29 cellular contexts compared by ENCODE assay signal in the genomic region with DNA sequence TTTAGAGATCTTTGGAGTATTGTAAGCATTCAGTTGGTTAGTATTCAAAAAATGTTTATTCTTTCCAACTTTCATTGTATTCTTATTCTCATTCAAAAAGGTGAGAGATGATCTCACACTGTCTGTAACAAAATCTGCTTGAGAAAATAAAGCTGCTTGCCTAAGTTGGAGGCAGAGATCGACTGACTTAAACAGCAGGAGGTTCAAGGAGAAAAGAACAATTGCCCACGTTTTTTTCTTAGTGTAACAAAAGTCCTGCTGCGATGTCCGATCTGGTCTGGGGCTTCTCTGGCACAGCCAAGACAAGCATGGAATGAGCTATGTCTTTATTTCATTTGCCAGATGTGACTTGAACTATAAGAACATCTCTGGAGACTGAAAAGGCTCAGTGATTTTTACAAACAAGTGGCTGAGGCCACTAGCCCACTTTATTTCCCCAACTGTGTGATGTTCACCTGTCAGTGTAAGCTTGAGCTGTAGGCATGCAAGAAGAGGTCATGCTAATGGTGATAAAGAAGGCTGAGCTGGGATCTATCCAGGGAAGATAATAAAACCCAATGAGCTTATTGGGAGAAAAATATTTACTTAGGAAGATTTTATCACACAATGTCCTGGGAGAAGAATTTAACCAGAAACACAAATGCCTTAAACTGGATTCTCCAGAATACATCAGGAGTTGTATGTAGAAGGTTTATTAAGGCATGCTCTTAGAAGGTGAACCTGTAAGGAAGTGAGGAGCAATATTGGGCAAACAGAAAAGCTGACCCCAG.
"Had no signal": no experiment of that assay in that cellular context is flagged by ENCODE, and none has a peak within 500 bp of the region (broad histone marks: within the 10 kb centered on the region; RNA-seq: fewer than 3 reads in every experiment).

No MANE protein-coding gene starts in this region.

- H3K4me1 ChIP-seq: ascending aorta, heart left ventricle, left lung, right lobe of liver, uterus had no signal

- H3K27ac Mint-ChIP-seq: activated CD4-positive, alpha-beta memory T cell treated with anti-CD3 and anti-CD28 coated beads, Interleukin-2, amount 10 ng/mL, durations not matched to agents 7 days and 5 days; activated CD4-positive, alpha-beta T cell treated with anti-CD3 and anti-CD28 coated beads, Interleukin-2, amount 10 ng/mL, durations not matched to agents 7 days and 5 days; activated naive CD4-positive, alpha-beta T cell treated with anti-CD3 and anti-CD28 coated beads, Interleukin-2, amount 10 ng/mL, durations not matched to agents 7 days and 5 days; activated naive CD8-positive, alpha-beta T cell treated with anti-CD3 and anti-CD28 coated beads, Interleukin-2, amount 10 ng/mL, durations not matched to agents 7 days and 5 days; activated T-cell treated with anti-CD3 and anti-CD28 coated beads, Interleukin-2, amount 50 U/mL, for 24 hours; natural killer cell treated with Interleukin-12 subunit alpha and Interleukin-12 subunit beta and Interleukin-15 and Interleukin-18, amount 100 ng/mL, for 72 hours; stimulated activated memory B cell treated with anti-CD40 and anti-IgM and Interleukin-4, amounts not matched to agents 10 μg/mL and 1 μg/mL and 100 μg/mL, for 72 hours; stimulated activated naive CD8-positive, alpha-beta T cell treated with anti-CD3 and anti-CD28 coated beads, Interleukin-15, amount 100 ng/mL, for 72 hours; T-helper 17 cell; type B pancreatic cell; WTC11 had no signal

- H3K27ac ChIP-seq: ascending aorta, brain microvascular endothelial cell, heart left ventricle, left lung, neutrophil, right lobe of liver, uterus had no signal

- DNase-seq: activated CD4-positive, alpha-beta memory T cell treated with anti-CD3 and anti-CD28 coated beads, Interleukin-2, amount 10 ng/mL, durations not matched to agents 7 days and 5 days; activated CD4-positive, alpha-beta T cell treated with anti-CD3 and anti-CD28 coated beads for 1 hour; activated CD4-positive, alpha-beta T cell treated with anti-CD3 and anti-CD28 coated beads, Interleukin-2, amount 10 ng/mL, durations not matched to agents 7 days and 5 days; activated CD8-positive, alpha-beta memory T cell treated with anti-CD3 and anti-CD28 coated beads, Interleukin-2, amount 50 U/mL, for 48 hours; activated gamma-delta T cell; activated naive CD4-positive, alpha-beta T cell treated with anti-CD3 and anti-CD28 coated beads, Interleukin-2, amount 10 ng/mL, durations not matched to agents 7 days and 5 days; activated naive CD8-positive, alpha-beta T cell treated with anti-CD3 and anti-CD28 coated beads, Interleukin-2, amount 10 ng/mL, durations not matched to agents 7 days and 5 days; activated T-cell treated with anti-CD3 and anti-CD28 coated beads, Interleukin-2, amount 50 U/mL, for 24 hours; caudate nucleus; heart left ventricle; left lung; mucosa of descending colon; right lobe of liver; stimulated activated CD4-positive, alpha-beta T cell treated with anti-CD3 and anti-CD28 coated beads, Interleukin-4, amount 100 ng/mL, for 24 hours; stimulated activated CD8-positive, alpha-beta memory T cell treated with anti-CD3 and anti-CD28 coated beads, Interleukin-4, amount 100 ng/mL, for 48 hours; stimulated activated naive CD8-positive, alpha-beta T cell treated with anti-CD3 and anti-CD28 coated beads, Interleukin-15, amount 100 ng/mL, for 72 hours; substantia nigra; T-helper 17 cell; T1000; uterus had no signal

- H3K27me3 Mint-ChIP-seq: activated CD4-positive, alpha-beta memory T cell treated with anti-CD3 and anti-CD28 coated beads, Interleukin-2, amount 10 ng/mL, durations not matched to agents 7 days and 5 days; activated CD4-positive, alpha-beta T cell treated with anti-CD3 and anti-CD28 coated beads, Interleukin-2, amount 10 ng/mL, durations not matched to agents 7 days and 5 days; activated naive CD4-positive, alpha-beta T cell treated with anti-CD3 and anti-CD28 coated beads, Interleukin-2, amount 10 ng/mL, durations not matched to agents 7 days and 5 days; activated naive CD8-positive, alpha-beta T cell treated with anti-CD3 and anti-CD28 coated beads, Interleukin-2, amount 10 ng/mL, durations not matched to agents 7 days and 5 days; activated T-cell treated with anti-CD3 and anti-CD28 coated beads, Interleukin-2, amount 50 U/mL, for 24 hours; natural killer cell treated with Interleukin-12 subunit alpha and Interleukin-12 subunit beta and Interleukin-15 and Interleukin-18, amount 100 ng/mL, for 72 hours; stimulated activated memory B cell treated with anti-CD40 and anti-IgM and Interleukin-4, amounts not matched to agents 10 μg/mL and 1 μg/mL and 100 μg/mL, for 72 hours; stimulated activated naive CD8-positive, alpha-beta T cell treated with anti-CD3 and anti-CD28 coated beads, Interleukin-15, amount 100 ng/mL, for 72 hours; T-helper 17 cell had no signal

- H3K36me3 Mint-ChIP-seq: activated naive CD4-positive, alpha-beta T cell treated with anti-CD3 and anti-CD28 coated beads, Interleukin-2, amount 10 ng/mL, durations not matched to agents 7 days and 5 days; activated naive CD8-positive, alpha-beta T cell treated with anti-CD3 and anti-CD28 coated beads, Interleukin-2, amount 10 ng/mL, durations not matched to agents 7 days and 5 days; natural killer cell treated with Interleukin-12 subunit alpha and Interleukin-12 subunit beta and Interleukin-15 and Interleukin-18, amount 100 ng/mL, for 72 hours; stimulated activated memory B cell treated with anti-CD40 and anti-IgM and Interleukin-4, amounts not matched to agents 10 μg/mL and 1 μg/mL and 100 μg/mL, for 72 hours; type B pancreatic cell; WTC11 had no signal

- H3K4me3 ChIP-seq: ascending aorta, heart left ventricle, left lung, lung, mucosa of descending colon, right lobe of liver, uterus had no signal

- H3K4me3 Mint-ChIP-seq: activated CD4-positive, alpha-beta memory T cell treated with anti-CD3 and anti-CD28 coated beads, Interleukin-2, amount 10 ng/mL, durations not matched to agents 7 days and 5 days; activated CD4-positive, alpha-beta T cell treated with anti-CD3 and anti-CD28 coated beads, Interleukin-2, amount 10 ng/mL, durations not matched to agents 7 days and 5 days; activated naive CD4-positive, alpha-beta T cell treated with anti-CD3 and anti-CD28 coated beads, Interleukin-2, amount 10 ng/mL, durations not matched to agents 7 days and 5 days; activated naive CD8-positive, alpha-beta T cell treated with anti-CD3 and anti-CD28 coated beads, Interleukin-2, amount 10 ng/mL, durations not matched to agents 7 days and 5 days; activated T-cell treated with anti-CD3 and anti-CD28 coated beads, Interleukin-2, amount 50 U/mL, for 24 hours; natural killer cell treated with Interleukin-12 subunit alpha and Interleukin-12 subunit beta and Interleukin-15 and Interleukin-18, amount 100 ng/mL, for 72 hours; stimulated activated memory B cell treated with anti-CD40 and anti-IgM and Interleukin-4, amounts not matched to agents 10 μg/mL and 1 μg/mL and 100 μg/mL, for 72 hours; stimulated activated naive CD8-positive, alpha-beta T cell treated with anti-CD3 and anti-CD28 coated beads, Interleukin-15, amount 100 ng/mL, for 72 hours; T-helper 17 cell; type B pancreatic cell; WTC11 had no signal

- H3K36me3 ChIP-seq: ascending aorta, brain microvascular endothelial cell, heart left ventricle, left lung, neutrophil, right lobe of liver, uterus had no signal

- H3K4me1 Mint-ChIP-seq: activated CD4-positive, alpha-beta memory T cell treated with anti-CD3 and anti-CD28 coated beads, Interleukin-2, amount 10 ng/mL, durations not matched to agents 7 days and 5 days; activated CD4-positive, alpha-beta T cell treated with anti-CD3 and anti-CD28 coated beads, Interleukin-2, amount 10 ng/mL, durations not matched to agents 7 days and 5 days; activated naive CD4-positive, alpha-beta T cell treated with anti-CD3 and anti-CD28 coated beads, Interleukin-2, amount 10 ng/mL, durations not matched to agents 7 days and 5 days; activated naive CD8-positive, alpha-beta T cell treated with anti-CD3 and anti-CD28 coated beads, Interleukin-2, amount 10 ng/mL, durations not matched to agents 7 days and 5 days; stimulated activated memory B cell treated with anti-CD40 and anti-IgM and Interleukin-4, amounts not matched to agents 10 μg/mL and 1 μg/mL and 100 μg/mL, for 72 hours; stimulated activated naive CD8-positive, alpha-beta T cell treated with anti-CD3 and anti-CD28 coated beads, Interleukin-15, amount 100 ng/mL, for 72 hours; T-helper 17 cell had no signal

- ATAC-seq: esophagus mucosa; heart left ventricle; left lung; mucosa of descending colon; natural killer cell treated with Interleukin-12 subunit alpha and Interleukin-12 subunit beta and Interleukin-15 and Interleukin-18, amount 100 ng/mL, for 72 hours; right lobe of liver; stimulated activated memory B cell treated with anti-CD40 and anti-IgM and Interleukin-4, amounts not matched to agents 10 μg/mL and 1 μg/mL and 100 μg/mL, for 72 hours; stimulated activated naive CD8-positive, alpha-beta T cell treated with anti-CD3 and anti-CD28 coated beads, Interleukin-15, amount 100 ng/mL, for 72 hours; T-helper 17 cell; WTC11 had no signal

- H3K9me3 Mint-ChIP-seq: type B pancreatic cell, WTC11 had no signal

- H3K27me3 ChIP-seq: ascending aorta, brain microvascular endothelial cell, left lung, neutrophil, right lobe of liver, uterus had no signal

- H3K9me3 ChIP-seq: ascending aorta, heart left ventricle, left lung, mucosa of descending colon, neutrophil, right lobe of liver, uterus had no signal
